ENCODE assay signal across 9 cellular contexts in the genomic region with DNA sequence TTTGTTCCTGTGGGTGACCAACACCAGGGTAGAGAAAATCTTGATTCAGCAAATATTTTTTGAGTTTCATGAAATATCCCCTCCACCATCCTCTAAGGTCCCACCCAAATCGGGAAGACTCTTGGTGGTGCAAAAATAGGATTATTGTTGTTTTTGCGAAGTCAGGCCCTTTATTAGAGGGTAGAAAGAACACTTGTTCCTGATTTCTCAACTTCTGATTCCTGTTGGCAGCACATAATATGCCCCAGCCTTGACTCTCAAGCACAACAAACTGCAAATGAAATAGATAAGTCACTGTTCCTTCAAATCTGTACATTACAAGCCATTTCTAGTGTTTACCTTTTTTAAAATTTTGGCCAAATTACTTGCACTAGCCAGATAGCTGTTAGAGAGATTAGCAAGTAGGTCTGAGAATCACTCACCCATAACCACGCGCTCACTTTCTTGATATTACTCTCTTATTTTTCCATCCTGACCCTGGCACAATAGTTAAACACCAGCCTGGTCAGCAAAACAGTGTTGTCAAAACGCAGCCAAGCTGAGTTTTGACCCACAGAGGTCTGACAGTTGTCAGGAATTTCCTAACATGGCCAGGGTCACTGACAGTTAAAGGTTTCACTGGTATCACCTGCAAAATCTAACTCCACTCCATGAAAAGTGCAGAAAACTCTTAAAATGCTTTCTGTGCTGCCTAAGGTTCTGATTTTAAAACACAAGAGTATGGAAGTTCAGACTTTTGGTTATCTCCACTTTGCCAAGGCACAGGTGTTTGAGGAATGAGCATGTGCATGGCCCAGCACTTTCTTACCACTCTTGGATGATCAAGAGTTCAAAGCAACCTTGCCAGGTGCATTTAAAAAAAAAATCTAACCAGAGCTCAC.
DNase-seq lines count a peak whose midpoint lies in the region; ATAC-seq and TF ChIP-seq lines count a peak whose summit lies in the region.
"Had no signal": no experiment of that assay in that cellular context is flagged by ENCODE, and none has a peak within 500 bp of the region (broad histone marks: within the 10 kb centered on the region; RNA-seq: fewer than 3 reads in every experiment).

No MANE protein-coding gene starts in this region.

- no peak overlapping the region for H3K4me2 ChIP-seq in mesendoderm (ENCODE audit: low read length)

- WGBS in esophagus muscularis mucosa: 80% methylated on average over 5 of the region's 5 CpGs
- 72 to 78% methylated on average over 4 to 5 of the region's 5 CpGs for WGBS in transverse colon (ENCODE audit: low coverage in 1 of 2), 2 donors
- WGBS in mesendoderm (ENCODE audit: extremely low coverage, insufficient coverage, low lambda C conversion rate): no CpG with 5 or more reads among the region's 5 CpGs

- TF ChIP-seq CTCF in esophagus muscularis mucosa (IDR thresholded peaks at IDR 0.05): no peak
- TF ChIP-seq CTCF in transverse colon (IDR thresholded peaks at IDR 0.05): no peak

- H4K5ac ChIP-seq in mesendoderm (ENCODE audit: low read length): no peak overlapping the region

- H3K4me3 ChIP-seq in esophagus muscularis mucosa: no peak overlapping the region
- no peak overlapping the region for H3K4me3 ChIP-seq in transverse colon
- no peak overlapping the region for H3K4me3 ChIP-seq in mesendoderm (ENCODE audit: low read length)

- H3K27ac ChIP-seq in esophagus muscularis mucosa (replicated peaks in 1 of 4) (peak overlapping the region in 3 of 4 donors; percentile 11 to 31 (median 27)), transverse colon (peak overlapping the region; percentile 0 to 54 (median 13)), mesendoderm (ENCODE audit: low read depth, low read length) (no peak overlapping the region)

- in situ Hi-C loops in transverse colon (cut with MboI; ENCODE audit: low pct_ligation_motif_present in 1 of 4, low pct_unique_long_range_greater_than_20kb in 1 of 4, low sequenced_read_pairs in 3 of 4): no loop called here

- H4K8ac ChIP-seq in mesendoderm (ENCODE audit: low read depth, low read length): no peak overlapping the region

- H3K4ac ChIP-seq in mesendoderm (ENCODE audit: low read depth, low read length): no peak overlapping the region

- no peaks in the 10 kb centered on the region for H3K36me3 ChIP-seq in esophagus muscularis mucosa
- H3K36me3 ChIP-seq in transverse colon: no peaks in the 10 kb centered on the region
- H3K36me3 ChIP-seq in mesendoderm (ENCODE audit: control insufficient read depth, insufficient read depth, low read length): no peaks in the 10 kb centered on the region

- no peak for TF ChIP-seq POLR2A in esophagus muscularis mucosa (IDR thresholded peaks at IDR 0.05; ENCODE audit: low read depth)
- no peak for TF ChIP-seq POLR2A in transverse colon (IDR thresholded peaks at IDR 0.05)

- peak; percentile 52 to 57 for ATAC-seq in activated naive CD4-positive, alpha-beta T cell treated with anti-CD3 and anti-CD28 coated beads, Interleukin-2, amount 50 U/mL, for 72 hours
- ATAC-seq in HG03060 (IDR thresholded peaks at IDR 0.05; ENCODE audit: low read depth, unreplicated experiment): peak; percentile 45

- H3K56ac ChIP-seq in mesendoderm (ENCODE audit: low read length): no peak overlapping the region

- peaks cover 7% of the 10 kb centered on the region for H3K79me1 ChIP-seq in mesendoderm (ENCODE audit: low read length)

- H3K27me3 ChIP-seq in esophagus muscularis mucosa: no peaks in the 10 kb centered on the region
- H3K27me3 ChIP-seq in transverse colon: no peaks in the 10 kb centered on the region
- no peaks in the 10 kb centered on the region for H3K27me3 ChIP-seq in mesendoderm (ENCODE audit: insufficient read depth, low read length, poor library complexity)

- no peak overlapping the region for H2AK5ac ChIP-seq in mesendoderm (ENCODE audit: low read length)

- no peak overlapping the region for H2BK5ac ChIP-seq in mesendoderm (ENCODE audit: low read length)

- no peaks in the 10 kb centered on the region for H3K4me1 ChIP-seq in esophagus muscularis mucosa
- H3K4me1 ChIP-seq in transverse colon: no peaks in the 10 kb centered on the region
- peaks cover 11% of the 10 kb centered on the region for H3K4me1 ChIP-seq in mesendoderm (ENCODE audit: control insufficient read depth, low read depth, low read length)

- DNase-seq in activated naive CD4-positive, alpha-beta T cell treated with anti-CD3 and anti-CD28 coated beads, Interleukin-2, amount 50 U/mL, for 72 hours (ENCODE audit: low spot score in 2 of 2): no peak
- DNase-seq in activated naive CD4-positive, alpha-beta T cell treated with anti-CD3 and anti-CD28 coated beads, Interleukin-2, amount 50 U/mL, for 16 hours: no peak
- DNase-seq in esophagus muscularis mucosa (ENCODE audit: extremely low spot score) (no peak), transverse colon (no peak), cerebellum (ENCODE audit: low spot score) (no peak), mesendoderm (no peak), NCI-H345 (lab: John Stamatoyannopoulos, UW) (no peak)
- DNase-seq: activated CD4-positive, alpha-beta T cell treated with anti-CD3 and anti-CD28 coated beads for 48 hours had no signal

- H3K27ac Mint-ChIP-seq in activated naive CD4-positive, alpha-beta T cell treated with anti-CD3 and anti-CD28 coated beads, Interleukin-2, amount 50 U/mL, for 72 hours: no peak overlapping the region

- no peaks in the 10 kb centered on the region for H3K36me3 Mint-ChIP-seq in activated naive CD4-positive, alpha-beta T cell treated with anti-CD3 and anti-CD28 coated beads, Interleukin-2, amount 50 U/mL, for 72 hours

- no peak overlapping the region for H3K18ac ChIP-seq in mesendoderm (ENCODE audit: low read length)

- peaks cover 8% of the 10 kb centered on the region for H3K79me2 ChIP-seq in mesendoderm (ENCODE audit: control insufficient read depth, insufficient read depth, low read length)

- TF ChIP-seq EP300 in esophagus muscularis mucosa (IDR thresholded peaks at IDR 0.05): no peak
- TF ChIP-seq EP300 in transverse colon (IDR thresholded peaks at IDR 0.05; ENCODE audit: low read depth): no peak

- no peak overlapping the region for H3K9ac ChIP-seq in mesendoderm (ENCODE audit: low read length)

- no peaks in the 10 kb centered on the region for H3K9me3 Mint-ChIP-seq in activated naive CD4-positive, alpha-beta T cell treated with anti-CD3 and anti-CD28 coated beads, Interleukin-2, amount 50 U/mL, for 72 hours

- no peak overlapping the region for H2BK15ac ChIP-seq in mesendoderm (replicated peaks; ENCODE audit: low read depth)

- H3K9me3 ChIP-seq in esophagus muscularis mucosa (no peaks in the 10 kb centered on the region), transverse colon (no peaks in the 10 kb centered on the region)

- no peak overlapping the region for H2BK120ac ChIP-seq in mesendoderm (ENCODE audit: low read depth, low read length)

- intact Hi-C loops in esophagus muscularis mucosa (cut with DNase I) (no loop called here), transverse colon (cut with DNase I; ENCODE audit: low total_unique reads) (no loop called here)

- H3K23ac ChIP-seq in mesendoderm (ENCODE audit: low read length): no peak overlapping the region
